Comparison of ENCODE assay signal across 1 cellular context in the genomic region with DNA sequence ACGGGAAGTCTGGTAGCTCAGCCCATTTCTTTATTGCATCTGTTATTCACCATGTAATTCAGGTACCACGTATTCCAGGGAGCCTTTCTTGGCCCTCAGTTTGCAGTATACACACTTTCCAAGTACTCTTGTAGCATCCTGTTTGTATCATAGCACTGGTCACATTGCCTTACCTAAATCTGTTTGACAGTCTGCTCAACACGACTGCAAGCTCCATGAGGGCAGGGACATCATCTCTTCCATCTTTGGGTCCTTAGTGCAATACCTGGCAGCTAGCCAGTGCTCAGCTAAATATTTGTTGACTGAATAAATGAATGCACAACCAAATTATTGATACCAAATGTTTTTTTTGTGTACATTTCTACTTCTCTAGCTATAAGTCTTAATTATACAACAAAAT.
TF ChIP-seq lines count a peak whose summit lies in the region.

No MANE protein-coding gene starts in this region.

TF ChIP-seq in H1, 55 proteins besides CTCF, POLR2A, EP300 and RAD21 (continued from another document):
- TF ChIP-seq EGR1 (IDR thresholded peaks at IDR 0.05; ENCODE audit: borderline replicate concordance, low read depth, low read length), result no peak
- TF ChIP-seq POU5F1 (IDR thresholded peaks at IDR 0.05; ENCODE audit: low read depth, low read length), result no peak
- TF ChIP-seq FOSL1 (IDR thresholded peaks at IDR 0.05; ENCODE audit: insufficient read depth, low read depth, low read length), result no peak
- no peak for TF ChIP-seq ATF3 (IDR thresholded peaks at IDR 0.05; ENCODE audit: insufficient read depth, low read depth, low read length)
